1 cellular context compared by ENCODE assay signal in the genomic region with DNA sequence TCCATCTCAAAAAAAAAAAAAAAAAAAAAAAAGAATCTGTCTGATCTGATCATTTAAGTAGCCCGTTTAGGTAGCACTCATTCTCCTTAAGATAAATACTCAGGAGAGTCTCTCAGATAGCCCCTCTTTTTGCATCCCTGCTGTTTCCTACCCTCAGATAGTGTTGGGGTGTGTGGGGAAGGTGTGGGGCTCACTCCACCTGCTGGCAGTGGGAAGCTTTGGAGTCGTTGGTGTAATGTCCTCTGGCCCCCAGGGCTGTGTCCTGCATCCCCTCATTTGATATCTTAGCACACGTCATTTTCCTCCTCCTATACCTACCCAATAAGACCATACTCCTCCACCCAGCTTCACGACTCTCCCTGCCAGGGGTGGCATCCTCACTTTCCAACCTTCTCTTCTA.
TF ChIP-seq lines count a peak whose summit lies in the region.

No MANE protein-coding gene starts in this region.

TF ChIP-seq in liver, 16 proteins besides CTCF, POLR2A, EP300 and RAD21:
- TF ChIP-seq ZBTB33 (IDR thresholded peaks at IDR 0.05) (no peak), GABPA (IDR thresholded peaks at IDR 0.05 in 1 of 2, conservative IDR thresholded peaks at IDR 0.05 in 1 of 2) (no peak), NR2F2 (IDR thresholded peaks at IDR 0.05) (no peak), YY1 (IDR thresholded peaks at IDR 0.05) (no peak), TAF1 (conservative IDR thresholded peaks at IDR 0.05) (no peak), FOXA2 (IDR thresholded peaks at IDR 0.05) (no peak), RXRA (IDR thresholded peaks at IDR 0.05) (no peak), FOXA1 (IDR thresholded peaks at IDR 0.05) (no peak), HNF4A (conservative IDR thresholded peaks at IDR 0.05) (no peak), HNF4G (IDR thresholded peaks at IDR 0.05) (no peak), EGR1 (IDR thresholded peaks at IDR 0.05; ENCODE audit: low read depth in 2 of 2) (no peak), SP1 (IDR thresholded peaks at IDR 0.05) (no peak), MAX (IDR thresholded peaks at IDR 0.05) (no peak), JUND (IDR thresholded peaks at IDR 0.05) (no peak)
- TF ChIP-seq, protein P1, sequence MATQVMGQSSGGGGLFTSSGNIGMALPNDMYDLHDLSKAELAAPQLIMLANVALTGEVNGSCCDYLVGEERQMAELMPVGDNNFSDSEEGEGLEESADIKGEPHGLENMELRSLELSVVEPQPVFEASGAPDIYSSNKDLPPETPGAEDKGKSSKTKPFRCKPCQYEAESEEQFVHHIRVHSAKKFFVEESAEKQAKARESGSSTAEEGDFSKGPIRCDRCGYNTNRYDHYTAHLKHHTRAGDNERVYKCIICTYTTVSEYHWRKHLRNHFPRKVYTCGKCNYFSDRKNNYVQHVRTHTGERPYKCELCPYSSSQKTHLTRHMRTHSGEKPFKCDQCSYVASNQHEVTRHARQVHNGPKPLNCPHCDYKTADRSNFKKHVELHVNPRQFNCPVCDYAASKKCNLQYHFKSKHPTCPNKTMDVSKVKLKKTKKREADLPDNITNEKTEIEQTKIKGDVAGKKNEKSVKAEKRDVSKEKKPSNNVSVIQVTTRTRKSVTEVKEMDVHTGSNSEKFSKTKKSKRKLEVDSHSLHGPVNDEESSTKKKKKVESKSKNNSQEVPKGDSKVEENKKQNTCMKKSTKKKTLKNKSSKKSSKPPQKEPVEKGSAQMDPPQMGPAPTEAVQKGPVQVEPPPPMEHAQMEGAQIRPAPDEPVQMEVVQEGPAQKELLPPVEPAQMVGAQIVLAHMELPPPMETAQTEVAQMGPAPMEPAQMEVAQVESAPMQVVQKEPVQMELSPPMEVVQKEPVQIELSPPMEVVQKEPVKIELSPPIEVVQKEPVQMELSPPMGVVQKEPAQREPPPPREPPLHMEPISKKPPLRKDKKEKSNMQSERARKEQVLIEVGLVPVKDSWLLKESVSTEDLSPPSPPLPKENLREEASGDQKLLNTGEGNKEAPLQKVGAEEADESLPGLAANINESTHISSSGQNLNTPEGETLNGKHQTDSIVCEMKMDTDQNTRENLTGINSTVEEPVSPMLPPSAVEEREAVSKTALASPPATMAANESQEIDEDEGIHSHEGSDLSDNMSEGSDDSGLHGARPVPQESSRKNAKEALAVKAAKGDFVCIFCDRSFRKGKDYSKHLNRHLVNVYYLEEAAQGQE (IDR thresholded peaks at IDR 0.05) = no peak
- TF ChIP-seq, protein P2, sequence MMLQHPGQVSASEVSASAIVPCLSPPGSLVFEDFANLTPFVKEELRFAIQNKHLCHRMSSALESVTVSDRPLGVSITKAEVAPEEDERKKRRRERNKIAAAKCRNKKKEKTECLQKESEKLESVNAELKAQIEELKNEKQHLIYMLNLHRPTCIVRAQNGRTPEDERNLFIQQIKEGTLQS (IDR thresholded peaks at IDR 0.05) = no peak
